Comparison of ENCODE assay signal across 24 cellular contexts in the genomic region with DNA sequence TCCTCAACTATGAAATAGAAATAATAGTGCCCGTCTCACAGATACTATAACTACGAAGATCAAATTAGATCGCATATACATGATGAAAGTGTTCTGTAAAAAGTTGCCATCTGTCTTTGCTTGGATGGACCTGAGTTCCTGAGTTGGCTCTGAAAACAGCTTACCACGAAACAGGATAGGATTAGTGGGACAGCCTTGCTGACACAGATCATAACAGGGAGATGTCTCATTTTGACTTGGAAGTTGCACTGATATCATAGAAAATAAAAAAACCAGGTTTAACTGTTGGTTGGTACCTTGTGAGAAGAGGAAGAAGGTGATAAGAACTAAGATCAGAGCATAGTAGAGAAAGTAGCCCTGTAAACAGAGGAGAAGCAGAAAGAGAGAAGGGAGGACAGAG.
DNase-seq lines count a peak whose midpoint lies in the region; ATAC-seq, FAIRE-seq and TF ChIP-seq lines count a peak whose summit lies in the region.
"Had no signal": no experiment of that assay in that cellular context is flagged by ENCODE, and none has a peak within 500 bp of the region (broad histone marks: within the 10 kb centered on the region; RNA-seq: fewer than 3 reads in every experiment).

No MANE protein-coding gene starts in this region.

- no peak for TF ChIP-seq POLR2A in HepG2 (IDR thresholded peaks at IDR 0.05; ENCODE audit: insufficient read depth in 1 of 2, low read depth in 2 of 2, low read length in 2 of 2)
- no peak for TF ChIP-seq POLR2A in stomach (IDR thresholded peaks at IDR 0.05)
- no peak for TF ChIP-seq POLR2A in testis (IDR thresholded peaks at IDR 0.05)

- no TSS peak for BruUV-seq in HepG2 (replicated peaks; lab: Mats Ljungman, UMichigan)
- no TSS peak for BruUV-seq in PC-3 (replicated peaks; lab: Mats Ljungman, UMichigan)

- H3K4me1 ChIP-seq in SK-N-SH (ENCODE audit: control insufficient read depth in 1 of 2, insufficient read depth in 2 of 2, low read depth in 1 of 2, low read length in 1 of 2) = peaks cover 0 to 21% of the 10 kb centered on the region in 2 experiments; a peak in 2 of 4 replicates
- H3K4me1 ChIP-seq in HepG2 (ENCODE audit: insufficient read depth, low read length) = peaks cover 77% of the 10 kb centered on the region
- peaks cover 4 to 80% (median 31%) of the 10 kb centered on the region in 4 donors for H3K4me1 ChIP-seq in stomach
- H3K4me1 ChIP-seq in PC-3 (ENCODE audit: insufficient read depth, low read length) = peaks cover 4% of the 10 kb centered on the region
- peaks cover 9% of the 10 kb centered on the region for H3K4me1 ChIP-seq in testis
- H3K4me1 ChIP-seq: BE2C had no signal

- DNase-seq in SK-N-SH (no peak), HepG2 (ENCODE audit: low spot score) (no peak), stomach (no peak), PC-3 (no peak), NCI-H1417 (lab: John Stamatoyannopoulos, UW) (no peak), testis (no peak)
- DNase-seq: 8988T; activated CD4-positive, alpha-beta T cell treated with anti-CD3 and anti-CD28 coated beads for 1 hour; activated naive CD4-positive, alpha-beta T cell treated with anti-CD3 and anti-CD28 coated beads for 36 hours; BE2C; body of pancreas; erythroblast; immature natural killer cell; naive thymus-derived CD8-positive, alpha-beta T cell; NCI-H1092 treated with DMSO at 0.1 percent for 48 hours; NCI-H2107; NCI-H526; SIG-M5 had no signal

- FAIRE-seq in HepG2 (lab: Jason Lieb, UNC) = no peak
- FAIRE-seq: G401.6 had no signal

- H3K9me3 ChIP-seq in SK-N-SH = no peaks in the 10 kb centered on the region
- no peaks in the 10 kb centered on the region for H3K9me3 ChIP-seq in HepG2 (ENCODE audit: low read length)
- H3K9me3 ChIP-seq in stomach = no peaks in the 10 kb centered on the region
- no peaks in the 10 kb centered on the region for H3K9me3 ChIP-seq in PC-3 (ENCODE audit: low read length)
- H3K9me3 ChIP-seq in testis = no peaks in the 10 kb centered on the region
- H3K9me3 ChIP-seq: BE2C, body of pancreas had no signal

- peaks cover 3% of the 10 kb centered on the region for H3K27me3 Mint-ChIP-seq in activated T-helper 17 cell treated with anti-CD3 and anti-CD28 coated beads, Interleukin-2, amount 50 U/mL, for 72 hours
- H3K27me3 Mint-ChIP-seq: naive thymus-derived CD8-positive, alpha-beta T cell had no signal

- CTCF ChIA-PET in SK-N-SH (lab: Yijun Ruan, JAX) (interaction anchor here (0.7 kb wide), 1 partner anchor 183 kb away, joined by 3 read pairs; no protein-coding TSS in a partner anchor), HepG2 (lab: Yijun Ruan, JAX; ENCODE audit: low intra/inter-chr PET ratio, low total read pairs) (no interaction called here), PC-3 (lab: Charles Lee) (no interaction called here)

- no peak overlapping the region for H3K4me2 ChIP-seq in SK-N-SH
- no peak overlapping the region for H3K4me2 ChIP-seq in HepG2 (ENCODE audit: low read depth, low read length)
- no peak overlapping the region for H3K4me2 ChIP-seq in PC-3 (ENCODE audit: low read length)
- H3K4me2 ChIP-seq: KMS-11 had no signal

- no peak for TF ChIP-seq RAD21 in SK-N-SH (IDR thresholded peaks at IDR 0.05; ENCODE audit: low read length)
- TF ChIP-seq RAD21 in HepG2 (CRISPR knock-in tag; IDR thresholded peaks at IDR 0.05) = no peak

- H3K27ac Mint-ChIP-seq in activated T-helper 17 cell treated with anti-CD3 and anti-CD28 coated beads, Interleukin-2, amount 50 U/mL, for 72 hours = peak overlapping the region; percentile 74
- H3K27ac Mint-ChIP-seq: activated naive CD4-positive, alpha-beta T cell treated with anti-CD3 and anti-CD28 coated beads for 36 hours; immature natural killer cell; naive thymus-derived CD8-positive, alpha-beta T cell; T-helper 2 cell treated with Interferon-gamma antibody and Interleukin-4, amounts not matched to agents 5 μg/mL and 100 μg/mL, for 36 hours had no signal

- H3K27ac ChIP-seq in SK-N-SH (ENCODE audit: low read depth in 2 of 2, low read length in 1 of 2) (peak overlapping the region in 1 of 2 experiments; percentile 54; a peak in 2 of 4 replicates), HepG2 (ENCODE audit: extremely low read length, insufficient read depth, low read length) (peak overlapping the region; percentile 4), stomach (peak overlapping the region in 4 of 5 donors; percentile 11 to 85 (median 59)), PC-3 (ENCODE audit: low read length) (no peak overlapping the region), testis (peak overlapping the region in 1 of 2 donors; percentile 10)
- H3K27ac ChIP-seq: body of pancreas, KMS-11 had no signal

- ATAC-seq in SK-N-SH treated with all-trans-retinoic acid at 6 μM for 48 hours (peak; percentile 3; the same call in 1 of the 3 replicates), HepG2 (no peak), PC-3 (no peak)
- peak; percentile 50 for ATAC-seq in activated T-helper 17 cell treated with anti-CD3 and anti-CD28 coated beads, Interleukin-2, amount 50 U/mL, for 72 hours (replicated peaks)
- ATAC-seq: body of pancreas; naive thymus-derived CD8-positive, alpha-beta T cell had no signal

- H3F3A ChIP-seq in SK-N-SH (replicated peaks; ENCODE audit: insufficient read depth) = peaks cover 38% of the 10 kb centered on the region
- no peaks in the 10 kb centered on the region for H3F3A ChIP-seq in PC-3 (ENCODE audit: low read length, unreplicated experiment)

- no peak for TF ChIP-seq EP300 in SK-N-SH (IDR thresholded peaks at IDR 0.05; ENCODE audit: borderline replicate concordance in 1 of 2, low read depth in 1 of 2, low read length in 1 of 2)
- no peak for TF ChIP-seq EP300 in HepG2 (IDR thresholded peaks at IDR 0.05; ENCODE audit: low read depth in 2 of 2, low read length in 2 of 2)
- TF ChIP-seq EP300 in HepG2 (CRISPR knock-in tag; IDR thresholded peaks at IDR 0.05; ENCODE audit: borderline replicate concordance) = no peak
- no peak for TF ChIP-seq EP300 in stomach (IDR thresholded peaks at IDR 0.05)

- no peaks in the 10 kb centered on the region for H3K9me3 Mint-ChIP-seq in activated T-helper 17 cell treated with anti-CD3 and anti-CD28 coated beads, Interleukin-2, amount 50 U/mL, for 72 hours
- H3K9me3 Mint-ChIP-seq: activated naive CD4-positive, alpha-beta T cell treated with anti-CD3 and anti-CD28 coated beads for 36 hours; immature natural killer cell; naive thymus-derived CD8-positive, alpha-beta T cell; T-helper 2 cell treated with Interferon-gamma antibody and Interleukin-4, amounts not matched to agents 5 μg/mL and 100 μg/mL, for 36 hours had no signal

- H3K27me3 ChIP-seq in SK-N-SH (ENCODE audit: insufficient read depth) (no peaks in the 10 kb centered on the region), HepG2 (ENCODE audit: control insufficient read depth in 1 of 2, insufficient read depth in 2 of 2, low read length in 2 of 2) (no peaks in the 10 kb centered on the region), stomach (no peaks in the 10 kb centered on the region), PC-3 (ENCODE audit: low read length) (no peaks in the 10 kb centered on the region), testis (no peaks in the 10 kb centered on the region)
- H3K27me3 ChIP-seq: BE2C, body of pancreas had no signal

- H3K4me3 Mint-ChIP-seq in activated T-helper 17 cell treated with anti-CD3 and anti-CD28 coated beads, Interleukin-2, amount 50 U/mL, for 72 hours = no peak overlapping the region
- H3K4me3 Mint-ChIP-seq: activated naive CD4-positive, alpha-beta T cell treated with anti-CD3 and anti-CD28 coated beads for 36 hours; immature natural killer cell; naive thymus-derived CD8-positive, alpha-beta T cell; T-helper 2 cell treated with Interferon-gamma antibody and Interleukin-4, amounts not matched to agents 5 μg/mL and 100 μg/mL, for 36 hours had no signal

- H3K9ac ChIP-seq in SK-N-SH (no peak overlapping the region), HepG2 (ENCODE audit: insufficient read depth, low read depth, low read length) (no peak overlapping the region), PC-3 (ENCODE audit: low read length) (no peak overlapping the region)
- H3K9ac ChIP-seq: KMS-11 had no signal

- intact Hi-C loops in HepG2 (cut with micrococcal nuclease; ENCODE audit: unreplicated experiment) (no loop called here), stomach (cut with DNase I; ENCODE audit: low total_unique reads) (no loop called here), PC-3 (cut with micrococcal nuclease) (no loop called here), testis (cut with DNase I; ENCODE audit: low total_unique reads) (no loop called here)

- POLR2A ChIA-PET in SK-N-SH (lab: Yijun Ruan, JAX) = no interaction called here
- POLR2A ChIA-PET in HepG2 (lab: Yijun Ruan, JAX) = interaction anchor here (0.7 kb wide), 1 partner anchor 725 kb away, joined by 3 read pairs; no protein-coding TSS in a partner anchor
- POLR2A ChIA-PET in PC-3 (lab: Charles Lee; ENCODE audit: unreplicated experiment) = no interaction called here

- no peak overlapping the region for H2AFZ ChIP-seq in SK-N-SH (ENCODE audit: low read depth)
- H2AFZ ChIP-seq in HepG2 (ENCODE audit: low read length) = no peak overlapping the region
- no peak overlapping the region for H2AFZ ChIP-seq in PC-3 (ENCODE audit: low read length)

- H4K20me1 ChIP-seq in SK-N-SH (ENCODE audit: insufficient read depth) = peaks cover 82% of the 10 kb centered on the region
- no peaks in the 10 kb centered on the region for H4K20me1 ChIP-seq in HepG2 (ENCODE audit: insufficient read depth, low read length)
- H4K20me1 ChIP-seq in PC-3 (ENCODE audit: low read length) = no peaks in the 10 kb centered on the region

- H3K36me3 ChIP-seq in SK-N-SH (replicated peaks in 1 of 2; ENCODE audit: control insufficient read depth in 1 of 2, insufficient read depth in 2 of 2, low read length in 1 of 2) = peaks cover 21 to 28% of the 10 kb centered on the region in 2 experiments
- H3K36me3 ChIP-seq in HepG2 (replicated peaks in 1 of 2; ENCODE audit: control insufficient read depth in 1 of 2, insufficient read depth in 2 of 2, low read length in 2 of 2) = 0 out of 5 replicates have a peak, but pooled peaks cover 0 to 5% of the 10 kb centered on the region in 2 experiments
- H3K36me3 ChIP-seq in stomach = no peaks in the 10 kb centered on the region
- H3K36me3 ChIP-seq in PC-3 (ENCODE audit: low read depth, low read length) = 0 out of 2 replicates have a peak, but pooled peaks cover 2% of the 10 kb centered on the region
- no peaks in the 10 kb centered on the region for H3K36me3 ChIP-seq in testis (ENCODE audit: low read depth, missing control alignments)

- H3K9me2 ChIP-seq in SK-N-SH (no peaks in the 10 kb centered on the region), PC-3 (replicated peaks; ENCODE audit: low read length) (no peaks in the 10 kb centered on the region)

- H3K79me2 ChIP-seq in SK-N-SH (ENCODE audit: insufficient read depth) (peaks cover 98% of the 10 kb centered on the region), HepG2 (ENCODE audit: insufficient read depth, low read length) (peaks cover 96% of the 10 kb centered on the region), PC-3 (ENCODE audit: low read length) (no peaks in the 10 kb centered on the region)

- H3K4me3 ChIP-seq in SK-N-SH (ENCODE audit: low read depth in 2 of 2, low read length in 1 of 2) = no peak overlapping the region
- no peak overlapping the region for H3K4me3 ChIP-seq in HepG2 (replicated peaks in 1 of 3; ENCODE audit: insufficient read depth in 1 of 3, low read depth in 2 of 3, low read length in 3 of 3)
- no peak overlapping the region for H3K4me3 ChIP-seq in stomach
- H3K4me3 ChIP-seq in PC-3 (ENCODE audit: low read length) = no peak overlapping the region
- H3K4me3 ChIP-seq in testis = no peak overlapping the region
- H3K4me3 ChIP-seq: body of pancreas, lung had no signal

- no peak for TF ChIP-seq CTCF in SK-N-SH (IDR thresholded peaks at IDR 0.05)
- no peak for TF ChIP-seq CTCF in HepG2 (CRISPR knock-in tag; IDR thresholded peaks at IDR 0.05)
- no peak for TF ChIP-seq CTCF in stomach (IDR thresholded peaks at IDR 0.05)
- no peak for TF ChIP-seq CTCF in PC-3 (conservative IDR thresholded peaks at IDR 0.05; ENCODE audit: low read depth, low read length)
- no peak for TF ChIP-seq CTCF in testis (IDR thresholded peaks at IDR 0.05)

- H3K4me1 Mint-ChIP-seq in activated T-helper 17 cell treated with anti-CD3 and anti-CD28 coated beads, Interleukin-2, amount 50 U/mL, for 72 hours = peaks cover 4% of the 10 kb centered on the region
- H3K4me1 Mint-ChIP-seq: immature natural killer cell had no signal

- 95% methylated on average over 4 of the region's 4 CpGs for WGBS in SK-N-SH (ENCODE audit: low lambda C conversion rate)
- 98% methylated on average over 4 of the region's 4 CpGs for whole genome bisulfite sequencing in HepG2 (ENCODE audit: low lambda C conversion rate)
- WGBS in stomach, 5 donors = 83 to 94% (median 92%) methylated on average over 4 of the region's 4 CpGs
- 93% methylated on average over 4 of the region's 4 CpGs for WGBS in testis, 2 donors

- no peaks in the 10 kb centered on the region for H3K36me3 Mint-ChIP-seq in activated T-helper 17 cell treated with anti-CD3 and anti-CD28 coated beads, Interleukin-2, amount 50 U/mL, for 72 hours (ENCODE audit: low read depth)
- H3K36me3 Mint-ChIP-seq: immature natural killer cell; naive thymus-derived CD8-positive, alpha-beta T cell had no signal

- in situ Hi-C loops in HepG2 (cut with HindIII; ENCODE audit: extremely low pct_ligation_motif_present, low pct_unique_long_range_greater_than_20kb) = no loop called here

Comparison
In these comparisons a context has a peak if more than half of its experiments do, and no peak if none do; other contexts are left out.
1. ATAC-seq: peak in SK-N-SH treated with all-trans-retinoic acid at 6 μM for 48 hours (single experiment) and activated T-helper 17 cell treated with anti-CD3 and anti-CD28 coated beads, Interleukin-2, amount 50 U/mL, for 72 hours (single experiment); none in HepG2 (single experiment) and PC-3 (single experiment).